Comparison of ENCODE assay signal across 9 cellular contexts in genomic region chr15:81133782-81134461, GRCh38. TPM values are rescaled to one million over a fixed set of nuclear protein-coding genes. Genes with fewer than 3 reads are reported as not detected.
A peak's percentile ranks its signal among the peaks of the same experiment; 100 is the strongest.
DNase-seq lines count a peak whose midpoint lies in the region; ATAC-seq, FAIRE-seq and TF ChIP-seq lines count a peak whose summit lies in the region.
"Had no signal": no experiment of that assay in that cellular context is flagged by ENCODE, and none has a peak within 500 bp of the region (broad histone marks: within the 10 kb centered on the region; RNA-seq: fewer than 3 reads in every experiment).

TSS of gene CFAP161 (plus strand) at chr15:81134270. CDS start at chr15:81134330, 60 bp downstream.

- TF ChIP-seq RAD21 in A549 (conservative IDR thresholded peaks at IDR 0.05 in 1 of 2, IDR thresholded peaks at IDR 0.05 in 1 of 2): no peak

- no peaks in the 10 kb centered on the region for H3K4me1 ChIP-seq in A549

- ATAC-seq in A549: peak; percentile 76 to 91
- peak; percentile 54 for ATAC-seq in HG02981 (IDR thresholded peaks at IDR 0.05; ENCODE audit: unreplicated experiment)
- no peak for ATAC-seq in GM18520 (IDR thresholded peaks at IDR 0.05; ENCODE audit: unreplicated experiment)

- TF ChIP-seq CTCF in A549 (IDR thresholded peaks at IDR 0.05) (no peak), coronary artery (IDR thresholded peaks at IDR 0.05) (no peak)

- TF ChIP-seq POLR2A in A549 (IDR thresholded peaks at IDR 0.05; ENCODE audit: low read length): no peak

- H3K4me3 ChIP-seq in A549: peak within 1 kb of the TSS; percentile 25; the same call in 2 of the 3 replicates
- H3K4me3 ChIP-seq in coronary artery: peak within 1 kb of the TSS; percentile 69

- H3K9me3 ChIP-seq in A549: 0 out of 3 replicates have a peak, but pooled peaks cover 2% of the 10 kb centered on the region

- FAIRE-seq in A549 (lab: Jason Lieb, UNC): no peak
- FAIRE-seq: G401.6 had no signal

- CTCF ChIA-PET in A549 (lab: Yijun Ruan, JAX): no interaction called here

- DNase-seq in A549 (ENCODE audit: low read depth in 1 of 2, low spot score in 1 of 2) (peak; percentile 33 to 40), SHP77 (lab: John Stamatoyannopoulos, UW) (peak; percentile 73 to 87), coronary artery (ENCODE audit: low spot score) (no peak), kidney tubule cell (ENCODE audit: low spot score) (peak; percentile 43), NK-92 (lab: John Stamatoyannopoulos, UW; ENCODE audit: unreplicated experiment) (no peak)
- DNase-seq in stimulated activated CD4-positive, alpha-beta T cell treated with anti-CD3 and anti-CD28 coated beads, Interleukin-12 subunit alpha, Interleukin-12 subunit beta, amount 100 ng/mL, for 48 hours (ENCODE audit: low read depth in 2 of 3, low spot score in 1 of 3): peak; percentile 4 to 34 (median 12)

- TF ChIP-seq EP300 in A549 (IDR thresholded peaks at IDR 0.05): no peak

- POLR2A ChIA-PET in A549 (lab: Yijun Ruan, JAX): no interaction called here

- peak within 1 kb of the TSS; percentile 55 for H3K4me2 ChIP-seq in A549

- 25% methylated on average over 33 of the region's 33 CpGs for WGBS in A549 (ENCODE audit: missing lambda C conversion rate)

- H3K27ac ChIP-seq in A549 (no peak within 1 kb of the TSS), coronary artery (no peak within 1 kb of the TSS)

TF ChIP-seq in A549, 52 proteins besides CTCF, POLR2A, EP300 and RAD21:
- TF ChIP-seq REST (IDR thresholded peaks at IDR 0.05): no peak
- TF ChIP-seq CEBPB (IDR thresholded peaks at IDR 0.05): no peak
- TF ChIP-seq HOXB5 (CRISPR knock-in tag; IDR thresholded peaks at IDR 0.05): no peak
- TF ChIP-seq CHD2 (IDR thresholded peaks at IDR 0.05; ENCODE audit: low read length, partially characterized antibody): no peak
- no peak for TF ChIP-seq HOXA7 (CRISPR knock-in tag; IDR thresholded peaks at IDR 0.05)

RNA-seq across cellular contexts. Expression of gene CFAP161, which starts in this region (rescaled TPM):
- polyA plus RNA-seq in A549 (2011; rRNA removed) (not detected in 2 replicates), A549 (2017; fragmentation: RNase III; extraction: RNeasy Plus Mini Kit Qiagen cat#74134 plus additional on column Dnase treatment) (not detected in 3 replicates)
- not detected in 2 replicates for polyA plus RNA-seq in A549 (2012; cell fraction: cytosol; rRNA removed)
- polyA plus RNA-seq in A549 (2012; cell fraction: nucleus; rRNA removed): not detected in 2 replicates
- not detected in 2 replicates for polyA minus RNA-seq in A549 (2011; rRNA and poly(A)+ RNA removed)

Comparison
In these comparisons a context has a peak if more than half of its experiments do, and no peak if none do; other contexts are left out.
1. Peak in DNase-seq, ATAC-seq, H3K4me3 ChIP-seq and H3K4me2 ChIP-seq in A549; RNA of the gene not detected or under 1 TPM.
2. DNase-seq: peak in SHP77 (2 of 2), kidney tubule cell (single experiment) and stimulated activated CD4-positive, alpha-beta T cell treated with anti-CD3 and anti-CD28 coated beads, Interleukin-12 subunit alpha, Interleukin-12 subunit beta, amount 100 ng/mL, for 48 hours (3 of 3); none in coronary artery (single experiment) and NK-92 (single experiment).